9 cellular contexts compared by ENCODE assay signal in the genomic region with DNA sequence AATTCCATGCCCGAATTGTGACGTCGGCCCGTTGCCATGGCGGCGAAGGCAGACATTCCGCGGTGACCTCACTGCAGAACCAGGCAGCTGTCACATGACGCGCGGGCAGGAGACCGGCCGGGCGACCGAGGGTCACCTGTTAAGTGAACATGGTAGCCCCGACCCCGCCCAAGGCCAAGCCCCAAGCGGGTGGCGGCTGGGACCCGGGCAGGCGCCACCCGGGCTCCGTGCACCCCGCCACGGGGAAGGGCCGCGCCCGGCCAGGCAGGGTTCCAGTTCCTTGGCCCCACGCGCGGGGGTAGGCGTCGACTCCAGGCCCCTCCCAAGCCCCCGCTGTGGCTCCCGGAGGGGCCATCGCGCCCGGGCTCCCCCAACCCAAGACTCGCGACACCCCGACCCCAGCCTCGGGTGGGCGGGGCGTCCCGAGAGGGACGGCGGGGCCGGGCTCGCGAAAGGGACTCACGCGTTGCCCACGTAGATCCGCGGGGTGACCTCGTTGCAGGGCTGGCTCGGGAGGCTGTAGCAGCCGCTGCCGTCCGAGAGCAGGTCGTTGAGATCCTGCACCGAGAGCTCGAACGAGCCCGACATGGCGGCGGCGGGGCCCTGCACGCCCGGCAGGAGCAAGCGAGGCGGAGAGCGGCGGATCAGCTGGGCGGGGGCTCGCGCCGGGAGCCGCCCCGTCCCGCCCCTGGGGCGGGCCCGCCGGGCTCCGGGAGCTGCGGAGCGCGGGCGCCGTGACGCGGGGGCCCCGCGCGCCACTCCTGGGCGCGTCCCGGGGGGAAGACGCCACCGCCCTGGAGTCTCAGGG. TPM values are rescaled to one million over a fixed set of nuclear protein-coding genes. Genes with fewer than 3 reads are reported as not detected.
DNase-seq lines count a peak whose midpoint lies in the region; ATAC-seq and TF ChIP-seq lines count a peak whose summit lies in the region.
"Had no signal": no experiment of that assay in that cellular context is flagged by ENCODE, and none has a peak within 500 bp of the region (broad histone marks: within the 10 kb centered on the region; RNA-seq: fewer than 3 reads in every experiment).

A gene (minus strand): TSS at position 641 of the 808 bp plus-strand sequence. CDS start 53 bp downstream, at position 588.

- peaks cover 36% of the 10 kb centered on the region for H3K27me3 Mint-ChIP-seq in activated CD4-positive, alpha-beta T cell treated with anti-CD3 and anti-CD28 coated beads, Interleukin-2, amount 10 ng/mL, durations not matched to agents 24 days and 14 days

- H3K27ac Mint-ChIP-seq in activated CD4-positive, alpha-beta T cell treated with anti-CD3 and anti-CD28 coated beads, Interleukin-2, amount 10 ng/mL, durations not matched to agents 24 days and 14 days, result peak within 1 kb of the TSS; percentile 85

- H3K4me3 Mint-ChIP-seq in activated CD4-positive, alpha-beta T cell treated with anti-CD3 and anti-CD28 coated beads, Interleukin-2, amount 10 ng/mL, durations not matched to agents 24 days and 14 days, result peak within 1 kb of the TSS; percentile 88

- peak within 1 kb of the TSS; percentile 79 for H3K4me3 ChIP-seq in coronary artery

- peak; percentile 72 for DNase-seq in SIG-M5 treated with dmso at 0.1 percent for 504 hours (lab: John Stamatoyannopoulos, UW; ENCODE audit: unreplicated experiment)
- no peak for DNase-seq in SIG-M5 (lab: John Stamatoyannopoulos, UW)
- peak; percentile 83 for DNase-seq in NCI-H345 (lab: John Stamatoyannopoulos, UW)
- DNase-seq in activated CD4-positive, alpha-beta T cell treated with anti-CD3 and anti-CD28 coated beads, Interleukin-2, amount 10 ng/mL, durations not matched to agents 24 days and 14 days, result peak; percentile 95
- DNase-seq in coronary artery (ENCODE audit: low spot score), result peak; percentile 98
- DNase-seq in kidney tubule cell (ENCODE audit: low spot score), result peak; percentile 95
- DNase-seq in stimulated activated CD4-positive, alpha-beta T cell treated with anti-CD3 and anti-CD28 coated beads, Interleukin-15, amount 100 ng/mL, for 24 hours, result peak; percentile 81
- DNase-seq: DND-41 had no signal

- peaks cover 7% of the 10 kb centered on the region for H3K36me3 Mint-ChIP-seq in activated CD4-positive, alpha-beta T cell treated with anti-CD3 and anti-CD28 coated beads, Interleukin-2, amount 10 ng/mL, durations not matched to agents 24 days and 14 days (ENCODE audit: low read depth)

- intact Hi-C loops in activated CD4-positive, alpha-beta T cell treated with anti-CD3 and anti-CD28 coated beads, Interleukin-2, amount 10 ng/mL, durations not matched to agents 24 days and 14 days (cut with micrococcal nuclease), result no loop called here

- no peaks in the 10 kb centered on the region for H3K9me3 Mint-ChIP-seq in activated CD4-positive, alpha-beta T cell treated with anti-CD3 and anti-CD28 coated beads, Interleukin-2, amount 10 ng/mL, durations not matched to agents 24 days and 14 days

- ATAC-seq in HG03066 (IDR thresholded peaks at IDR 0.05; ENCODE audit: low read depth, unreplicated experiment), result peak; percentile 73

- TF ChIP-seq CTCF in coronary artery (IDR thresholded peaks at IDR 0.05), result no peak

- peaks cover 5% of the 10 kb centered on the region for H3K4me1 Mint-ChIP-seq in activated CD4-positive, alpha-beta T cell treated with anti-CD3 and anti-CD28 coated beads, Interleukin-2, amount 10 ng/mL, durations not matched to agents 24 days and 14 days

- H3K27ac ChIP-seq in coronary artery, result peak within 1 kb of the TSS; percentile 98 to 100

RNA-seq across cellular contexts. Expression of the gene that starts here (rescaled TPM):
- 16.5 and 18.3 TPM in 2 replicates for total RNA-seq in activated CD4-positive, alpha-beta T cell treated with anti-CD3 and anti-CD28 coated beads, Interleukin-2, amount 10 ng/mL, durations not matched to agents 24 days and 14 days
